Comparison of ENCODE assay signal across 1 cellular context in the genomic region with DNA sequence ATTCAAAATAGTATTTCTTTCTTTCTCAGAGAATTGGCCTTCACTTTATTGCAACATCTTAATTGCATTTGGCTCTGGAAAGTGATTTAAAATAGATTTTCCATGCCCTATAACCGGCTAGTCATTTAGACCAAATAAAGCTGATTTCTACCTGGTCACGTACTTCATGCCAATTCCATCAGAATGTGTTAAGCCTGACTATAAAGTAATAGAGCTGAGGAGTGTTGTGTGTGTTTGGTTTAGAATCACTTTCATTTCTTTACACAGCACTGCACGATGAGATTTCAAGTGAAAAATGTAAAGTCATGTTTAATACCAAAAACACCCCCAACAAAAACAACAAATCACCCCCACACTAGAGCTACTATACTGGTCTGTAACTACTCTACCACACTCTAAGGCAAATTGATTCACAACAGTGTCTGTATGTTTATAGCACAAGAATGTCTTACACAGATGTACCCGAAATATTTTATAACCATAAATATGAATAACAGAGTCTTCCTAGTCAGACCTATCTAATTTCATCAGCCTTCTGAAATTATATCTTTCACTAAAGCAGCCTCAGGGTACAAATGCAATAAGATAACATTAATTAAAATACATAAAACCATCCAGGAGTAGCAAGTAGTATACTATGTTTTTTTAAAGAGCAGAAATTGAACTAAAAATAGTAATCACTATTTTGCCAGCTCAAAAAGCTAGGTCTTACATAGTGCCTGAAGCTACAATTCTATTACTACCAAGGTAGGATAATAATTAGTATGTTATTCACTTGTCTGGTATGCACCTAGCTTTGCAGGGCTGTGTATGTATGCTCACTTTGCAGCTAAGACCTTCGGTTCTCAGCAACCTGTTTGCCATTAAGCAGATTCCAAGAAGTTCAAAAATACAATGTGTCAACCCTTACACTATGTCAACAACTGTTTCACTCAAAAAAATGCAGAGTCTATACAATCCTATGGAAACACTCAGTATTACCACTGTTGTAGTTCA.
TF ChIP-seq lines count a peak whose summit lies in the region.

No MANE protein-coding gene starts in this region.

TF ChIP-seq in IMR-90, 13 proteins besides CTCF, POLR2A, EP300 and RAD21:
- TF ChIP-seq SMC3 (IDR thresholded peaks at IDR 0.05; ENCODE audit: low read depth, low read length) (no peak), CEBPB (IDR thresholded peaks at IDR 0.05; ENCODE audit: low read depth, low read length) (peak; percentile 47; the same call in 1 of the 2 replicates), NFE2L2 (IDR thresholded peaks at IDR 0.05; ENCODE audit: low read depth, low read length) (0 out of 2 replicates have a peak, but pooled peaks have one; percentile 26)
